ENCODE assay signal across 16 cellular contexts in the genomic region with DNA sequence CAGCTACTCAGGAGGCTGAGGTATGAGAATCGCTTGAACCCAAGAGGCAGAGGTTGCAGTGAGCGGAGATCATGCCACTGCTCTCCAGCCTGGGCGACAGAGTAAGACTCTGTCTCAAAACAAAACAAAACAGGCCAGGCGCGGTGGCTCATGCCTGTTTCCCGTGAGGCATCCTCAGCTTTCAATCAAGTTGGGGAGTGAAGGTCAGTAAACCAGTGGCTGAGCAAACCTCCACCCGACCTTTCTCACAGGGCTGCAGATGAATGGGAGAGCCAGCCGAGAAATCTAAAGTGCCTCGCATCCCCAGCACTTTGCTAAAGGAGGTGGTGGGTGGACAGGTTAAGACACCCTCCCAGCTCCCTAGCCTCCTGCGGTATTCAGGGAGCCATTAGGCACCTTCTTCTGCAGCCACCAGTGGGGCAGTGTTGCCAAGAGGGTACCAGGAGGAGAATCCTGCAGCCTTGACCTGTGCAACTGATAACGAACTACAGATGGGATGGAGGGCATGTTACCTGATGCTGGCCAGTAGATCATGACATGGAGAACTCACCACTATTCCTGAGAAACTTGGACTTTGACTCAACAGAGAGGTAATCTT. TPM values are rescaled to one million over a fixed set of nuclear protein-coding genes. Genes with fewer than 3 reads are reported as not detected.
DNase-seq lines count a peak whose midpoint lies in the region; ATAC-seq and TF ChIP-seq lines count a peak whose summit lies in the region.
"Had no signal": no experiment of that assay in that cellular context is flagged by ENCODE, and none has a peak within 500 bp of the region (broad histone marks: within the 10 kb centered on the region; RNA-seq: fewer than 3 reads in every experiment).

No MANE protein-coding gene starts in this region.

- H4K20me1 ChIP-seq in DND-41 (ENCODE audit: insufficient read depth, low read length) = no peaks in the 10 kb centered on the region
- H4K20me1 ChIP-seq: BLaER1 treated with 17β-estradiol and CSF1 and Interleukin-3, amounts not matched to agents 10 nM and 100 nM had no signal

- H3K4me1 ChIP-seq in DND-41 (ENCODE audit: insufficient read depth, low read length) (peaks cover 6% of the 10 kb centered on the region), sigmoid colon (no peaks in the 10 kb centered on the region)

- intact Hi-C loops in sigmoid colon (cut with DNase I) = no loop called here

- no peaks in the 10 kb centered on the region for H3K79me2 ChIP-seq in DND-41 (ENCODE audit: insufficient read depth, low read length)

- WGBS in sigmoid colon, 2 donors = 92 to 93% methylated on average over 11 of the region's 11 CpGs

- TF ChIP-seq CTCF in DND-41 (IDR thresholded peaks at IDR 0.05; ENCODE audit: borderline replicate concordance, extremely low read depth, low read length, poor library complexity, severe bottlenecking) (no peak), sigmoid colon (IDR thresholded peaks at IDR 0.05) (no peak)

- no peaks in the 10 kb centered on the region for H3K36me3 ChIP-seq in DND-41 (ENCODE audit: insufficient read depth, low read length)
- H3K36me3 ChIP-seq in sigmoid colon = no peaks in the 10 kb centered on the region
- H3K36me3 ChIP-seq: BLaER1 treated with 17β-estradiol and CSF1 and Interleukin-3, amounts not matched to agents 10 nM and 100 nM had no signal

- H3K27ac ChIP-seq in DND-41 (ENCODE audit: low read length) = no peak overlapping the region
- no peak overlapping the region for H3K27ac ChIP-seq in sigmoid colon
- H3K27ac ChIP-seq: BLaER1 treated with 17β-estradiol and CSF1 and Interleukin-3, amounts not matched to agents 10 nM and 100 nM; GM23248 had no signal

- ATAC-seq in DND-41 (ENCODE audit: insufficient read depth, low read depth) = no peak

- TF ChIP-seq EP300 in sigmoid colon (IDR thresholded peaks at IDR 0.05) = no peak

- no peaks in the 10 kb centered on the region for H3K9me3 ChIP-seq in DND-41 (ENCODE audit: insufficient read depth, low read length, severe bottlenecking)
- no peaks in the 10 kb centered on the region for H3K9me3 ChIP-seq in sigmoid colon

- H3K4me2 ChIP-seq in DND-41 (ENCODE audit: insufficient read depth, low read length) = no peak overlapping the region
- H3K4me2 ChIP-seq: BLaER1 treated with 17β-estradiol and CSF1 and Interleukin-3, amounts not matched to agents 10 nM and 100 nM had no signal

- H3K4me3 ChIP-seq in DND-41 (ENCODE audit: low read depth in 1 of 2, low read length in 2 of 2) (no peak overlapping the region), sigmoid colon (no peak overlapping the region)
- H3K4me3 ChIP-seq: BLaER1 treated with 17β-estradiol and CSF1 and Interleukin-3, amounts not matched to agents 10 nM and 100 nM; GM23248 had no signal

- no peak overlapping the region for H3K9ac ChIP-seq in DND-41 (ENCODE audit: low read depth, low read length)
- H3K9ac ChIP-seq: BLaER1 treated with 17β-estradiol and CSF1 and Interleukin-3, amounts not matched to agents 10 nM and 100 nM; GM23248 had no signal

- no peaks in the 10 kb centered on the region for H3K27me3 ChIP-seq in DND-41 (ENCODE audit: insufficient read depth, low read length, poor library complexity)
- H3K27me3 ChIP-seq in sigmoid colon = no peaks in the 10 kb centered on the region

- H2AFZ ChIP-seq in DND-41 (ENCODE audit: low read depth, low read length) = no peak overlapping the region
- H2AFZ ChIP-seq: GM23248 had no signal

- TF ChIP-seq POLR2A in sigmoid colon (IDR thresholded peaks at IDR 0.05) = no peak

- peak; percentile 59 for DNase-seq in activated effector memory CD4-positive, alpha-beta T cell treated with anti-CD3 and anti-CD28 coated beads, Interleukin-2, amount 50 U/mL, for 16 hours
- no peak for DNase-seq in activated effector memory CD4-positive, alpha-beta T cell treated with Interleukin-2 at 50 U/mL for 16 hours
- DNase-seq in DND-41 (peak; percentile 1), mesenteric fat pad (ENCODE audit: low spot score) (peak; percentile 65), sigmoid colon (no peak), amygdala (lab: John Stamatoyannopoulos, UW) (no peak), NCI-H446 treated with DMSO at 0.1 percent for 48 hours (lab: John Stamatoyannopoulos, UW) (no peak)
- DNase-seq: 8988T; CD4-positive, CD25-positive, alpha-beta regulatory T cell; CD8-positive, alpha-beta memory T cell; COR-L47; DMS 273 treated with DMSO at 0.1 percent for 48 hours; DMS53; GM23248; HCEC 1CT had no signal

RNA-seq across cellular contexts. Expression of gene KPNA2, which starts 59.0 kb away (rescaled TPM):
- total RNA-seq in mesenteric fat pad (37.9 TPM), sigmoid colon (10 to 100 TPM in 2 of 4 donors, 1 to 10 TPM in 2; 7.4 to 17.0 (median 13.0) TPM)
- 10 to 100 TPM; 11.4 to 63.6 (median 25.4) TPM for polyA plus RNA-seq in sigmoid colon

Comparison
In these comparisons a context has a peak if more than half of its experiments do, and no peak if none do; other contexts are left out.
1. DNase-seq: peak in activated effector memory CD4-positive, alpha-beta T cell treated with anti-CD3 and anti-CD28 coated beads, Interleukin-2, amount 50 U/mL, for 16 hours (single experiment), DND-41 (single experiment) and mesenteric fat pad (single experiment); none in activated effector memory CD4-positive, alpha-beta T cell treated with Interleukin-2 at 50 U/mL for 16 hours (single experiment), sigmoid colon (single experiment), amygdala (0 of 56) and NCI-H446 treated with DMSO at 0.1 percent for 48 hours (single experiment).